In the genomic region with DNA sequence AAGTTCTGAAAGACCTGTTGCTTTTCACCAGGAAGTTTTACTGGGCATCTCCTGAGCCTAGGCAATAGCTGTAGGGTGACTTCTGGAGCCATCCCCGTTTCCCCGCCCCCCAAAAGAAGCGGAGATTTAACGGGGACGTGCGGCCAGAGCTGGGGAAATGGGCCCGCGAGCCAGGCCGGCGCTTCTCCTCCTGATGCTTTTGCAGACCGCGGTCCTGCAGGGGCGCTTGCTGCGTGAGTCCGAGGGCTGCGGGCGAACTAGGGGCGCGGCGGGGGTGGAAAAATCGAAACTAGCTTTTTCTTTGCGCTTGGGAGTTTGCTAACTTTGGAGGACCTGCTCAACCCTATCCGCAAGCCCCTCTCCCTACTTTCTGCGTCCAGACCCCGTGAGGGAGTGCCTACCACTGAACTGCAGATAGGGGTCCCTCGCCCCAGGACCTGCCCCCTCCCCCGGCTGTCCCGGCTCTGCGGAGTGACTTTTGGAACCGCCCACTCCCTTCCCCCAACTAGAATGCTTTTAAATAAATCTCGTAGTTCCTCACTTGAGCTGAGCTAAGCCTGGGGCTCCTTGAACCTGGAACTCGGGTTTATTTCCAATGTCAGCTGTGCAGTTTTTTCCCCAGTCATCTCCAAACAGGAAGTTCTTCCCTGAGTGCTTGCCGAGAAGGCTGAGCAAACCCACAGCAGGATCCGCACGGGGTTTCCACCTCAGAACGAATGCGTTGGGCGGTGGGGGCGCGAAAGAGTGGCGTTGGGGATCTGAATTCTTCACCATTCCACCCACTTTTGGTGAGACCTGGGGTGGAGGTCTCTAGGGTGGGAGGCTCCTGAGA, we compare ENCODE assay signal across 8 cellular contexts. TPM values are rescaled to one million over a fixed set of nuclear protein-coding genes. Genes with fewer than 3 reads are reported as not detected.
DNase-seq lines count a peak whose midpoint lies in the region; ATAC-seq and TF ChIP-seq lines count a peak whose summit lies in the region.

A gene with protein sequence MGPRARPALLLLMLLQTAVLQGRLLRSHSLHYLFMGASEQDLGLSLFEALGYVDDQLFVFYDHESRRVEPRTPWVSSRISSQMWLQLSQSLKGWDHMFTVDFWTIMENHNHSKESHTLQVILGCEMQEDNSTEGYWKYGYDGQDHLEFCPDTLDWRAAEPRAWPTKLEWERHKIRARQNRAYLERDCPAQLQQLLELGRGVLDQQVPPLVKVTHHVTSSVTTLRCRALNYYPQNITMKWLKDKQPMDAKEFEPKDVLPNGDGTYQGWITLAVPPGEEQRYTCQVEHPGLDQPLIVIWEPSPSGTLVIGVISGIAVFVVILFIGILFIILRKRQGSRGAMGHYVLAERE (plus strand): TSS at position 146 of the 832 bp plus-strand sequence. CDS start 12 bp downstream, at position 158.

- no peaks in the 10 kb centered on the region for H3K9me2 ChIP-seq in PC-3 (replicated peaks; ENCODE audit: low read length)

- no peak within 1 kb of the TSS for H3K14ac ChIP-seq in neuronal stem cell (ENCODE audit: low read length)

- no peak within 1 kb of the TSS for H4K8ac ChIP-seq in neuronal stem cell (ENCODE audit: low read depth, low read length)

- H3K4me2 ChIP-seq in neuronal stem cell (ENCODE audit: insufficient read depth, low read length, poor library complexity, severe bottlenecking) (peak within 1 kb of the TSS; percentile 67), PC-3 (ENCODE audit: low read length) (no peak within 1 kb of the TSS)

- no peak within 1 kb of the TSS for H3K27ac ChIP-seq in neuronal stem cell (replicated peaks; ENCODE audit: low read length)
- no peak within 1 kb of the TSS for H3K27ac ChIP-seq in PC-3 (ENCODE audit: low read length)

- H3K79me1 ChIP-seq in neuronal stem cell (ENCODE audit: low read depth, low read length) = no peaks in the 10 kb centered on the region

- no peaks in the 10 kb centered on the region for H3K79me2 ChIP-seq in PC-3 (ENCODE audit: low read length)

- H3K4me1 ChIP-seq in neuronal stem cell (ENCODE audit: control insufficient read depth in 2 of 2, insufficient read depth in 1 of 2, low read depth in 1 of 2, low read length in 2 of 2) (peaks cover 0 to 3% of the 10 kb centered on the region in 2 donors), PC-3 (ENCODE audit: insufficient read depth, low read length) (no peaks in the 10 kb centered on the region)

- H3K4me1 Mint-ChIP-seq in activated naive CD4-positive, alpha-beta T cell treated with anti-CD3 and anti-CD28 coated beads, Interleukin-2, amount 50 U/mL, for 24 hours = peaks cover 33% of the 10 kb centered on the region

- H2AFZ ChIP-seq in neuronal stem cell (ENCODE audit: low read length) (peak within 1 kb of the TSS; percentile 81), PC-3 (ENCODE audit: low read length) (no peak within 1 kb of the TSS)

- TF ChIP-seq CTCF in GM12873 (IDR thresholded peaks at IDR 0.05; ENCODE audit: insufficient read depth, low read depth, low read length, missing control alignments) (peak; percentile 9), PC-3 (conservative IDR thresholded peaks at IDR 0.05; ENCODE audit: low read depth, low read length) (no peak)

- POLR2A ChIA-PET in PC-3 (lab: Charles Lee; ENCODE audit: unreplicated experiment) = no interaction called here

- H3K36me3 Mint-ChIP-seq in activated naive CD4-positive, alpha-beta T cell treated with anti-CD3 and anti-CD28 coated beads, Interleukin-2, amount 50 U/mL, for 24 hours = no peaks in the 10 kb centered on the region

- WGBS in neuronal stem cell (ENCODE audit: extremely low coverage in 2 of 2, insufficient read length in 2 of 2, insufficient replicate concordance in 1 of 2), 2 donors = no CpG with 5 or more reads among the region's 41 CpGs

- peak within 1 kb of the TSS; percentile 44 for H2BK120ac ChIP-seq in neuronal stem cell (ENCODE audit: low read depth, low read length)

- H3K23ac ChIP-seq in neuronal stem cell (ENCODE audit: low read depth, low read length, poor library complexity) = peak within 1 kb of the TSS; percentile 17

- DNase-seq in NOMO-1 (lab: John Stamatoyannopoulos, UW; ENCODE audit: unreplicated experiment in 2 of 2) (peak; percentile 39), globus pallidus (ENCODE audit: low spot score) (peak; percentile 37), neuronal stem cell (ENCODE audit: low spot score) (no peak), PC-3 (no peak), DMS79 treated with DMSO at 0.1 percent for 48 hours (lab: John Stamatoyannopoulos, UW) (no peak), NCI-H510A treated with DMSO at 0.1 percent for 48 hours (lab: John Stamatoyannopoulos, UW) (no peak)

- no peak within 1 kb of the TSS for H4K91ac ChIP-seq in neuronal stem cell (ENCODE audit: low read depth, low read length, poor library complexity)

- peak within 1 kb of the TSS; percentile 43 for H3K27ac Mint-ChIP-seq in activated naive CD4-positive, alpha-beta T cell treated with anti-CD3 and anti-CD28 coated beads, Interleukin-2, amount 50 U/mL, for 24 hours

- H3K4me3 Mint-ChIP-seq in activated naive CD4-positive, alpha-beta T cell treated with anti-CD3 and anti-CD28 coated beads, Interleukin-2, amount 50 U/mL, for 24 hours = peak within 1 kb of the TSS; percentile 84

- H3K9ac ChIP-seq in neuronal stem cell (ENCODE audit: low read depth, low read length, poor library complexity) (no peak within 1 kb of the TSS), PC-3 (ENCODE audit: low read length) (no peak within 1 kb of the TSS)

- H2AK5ac ChIP-seq in neuronal stem cell (ENCODE audit: low read depth, low read length) = no peak within 1 kb of the TSS

- peak within 1 kb of the TSS; percentile 96 for H2BK15ac ChIP-seq in neuronal stem cell (ENCODE audit: low read length)

- no peak for ATAC-seq in PC-3

- H4K20me1 ChIP-seq in PC-3 (ENCODE audit: low read length) = no peaks in the 10 kb centered on the region

- H3K9me3 ChIP-seq in neuronal stem cell (replicated peaks in 1 of 2; ENCODE audit: control insufficient read depth in 2 of 2, insufficient read depth in 1 of 2, low read depth in 1 of 2, low read length in 2 of 2) = peaks cover under 1 to 2% of the 10 kb centered on the region in 2 donors
- no peaks in the 10 kb centered on the region for H3K9me3 ChIP-seq in PC-3 (ENCODE audit: low read length)

- H3K27me3 Mint-ChIP-seq in activated naive CD4-positive, alpha-beta T cell treated with anti-CD3 and anti-CD28 coated beads, Interleukin-2, amount 50 U/mL, for 24 hours = no peaks in the 10 kb centered on the region

- no peak within 1 kb of the TSS for H2BK5ac ChIP-seq in neuronal stem cell (ENCODE audit: low read length)

- peak within 1 kb of the TSS; percentile 2 to 63 for H3K4me3 ChIP-seq in neuronal stem cell (ENCODE audit: low read length in 2 of 2)
- H3K4me3 ChIP-seq in PC-3 (ENCODE audit: low read length) = no peak within 1 kb of the TSS

- H3F3A ChIP-seq in PC-3 (ENCODE audit: low read length, unreplicated experiment) = no peaks in the 10 kb centered on the region

- no peak within 1 kb of the TSS for H2BK12ac ChIP-seq in neuronal stem cell (ENCODE audit: low read length)

- H3K4ac ChIP-seq in neuronal stem cell (ENCODE audit: low read length) = no peak within 1 kb of the TSS

- intact Hi-C loops in PC-3 (cut with micrococcal nuclease) = no loop called here

- peak within 1 kb of the TSS; percentile 20 for H3K18ac ChIP-seq in neuronal stem cell (ENCODE audit: low read length)

- no peaks in the 10 kb centered on the region for H3K27me3 ChIP-seq in neuronal stem cell (ENCODE audit: control insufficient read depth in 3 of 3, insufficient read depth in 3 of 3, low read depth in 1 of 3, low read length in 3 of 3)
- H3K27me3 ChIP-seq in PC-3 (ENCODE audit: low read length) = no peaks in the 10 kb centered on the region

- CTCF ChIA-PET in PC-3 (lab: Charles Lee) = no interaction called here

- H3K36me3 ChIP-seq in neuronal stem cell (replicated peaks in 1 of 2; ENCODE audit: control insufficient read depth in 2 of 2, insufficient read depth in 2 of 2, low read length in 2 of 2) (no peaks in the 10 kb centered on the region), PC-3 (ENCODE audit: low read depth, low read length) (no peaks in the 10 kb centered on the region)

- no TSS peak for BruUV-seq in PC-3 (replicated peaks; lab: Mats Ljungman, UMichigan)

- H3K9me3 Mint-ChIP-seq in activated naive CD4-positive, alpha-beta T cell treated with anti-CD3 and anti-CD28 coated beads, Interleukin-2, amount 50 U/mL, for 24 hours = no peaks in the 10 kb centered on the region

RNA-seq across cellular contexts. Expression of the gene that starts here (rescaled TPM):
- polyA plus RNA-seq in neuronal stem cell (2013, experiment 1 of 2) = 0.54 TPM
- 0.35 TPM for polyA plus RNA-seq in neuronal stem cell (2013, experiment 2 of 2)
- not detected in 2 replicates for total RNA-seq in PC-3 (2014; rRNA removed)

Comparison
In these comparisons a context has a peak if more than half of its experiments do, and no peak if none do; other contexts are left out.
1. DNase-seq: peak in NOMO-1 (2 of 2) and globus pallidus (single experiment); none in neuronal stem cell (single experiment), PC-3 (single experiment), DMS79 treated with DMSO at 0.1 percent for 48 hours (single experiment) and NCI-H510A treated with DMSO at 0.1 percent for 48 hours (single experiment).